ENCODE assay signal across 1 cellular context in the genomic region with DNA sequence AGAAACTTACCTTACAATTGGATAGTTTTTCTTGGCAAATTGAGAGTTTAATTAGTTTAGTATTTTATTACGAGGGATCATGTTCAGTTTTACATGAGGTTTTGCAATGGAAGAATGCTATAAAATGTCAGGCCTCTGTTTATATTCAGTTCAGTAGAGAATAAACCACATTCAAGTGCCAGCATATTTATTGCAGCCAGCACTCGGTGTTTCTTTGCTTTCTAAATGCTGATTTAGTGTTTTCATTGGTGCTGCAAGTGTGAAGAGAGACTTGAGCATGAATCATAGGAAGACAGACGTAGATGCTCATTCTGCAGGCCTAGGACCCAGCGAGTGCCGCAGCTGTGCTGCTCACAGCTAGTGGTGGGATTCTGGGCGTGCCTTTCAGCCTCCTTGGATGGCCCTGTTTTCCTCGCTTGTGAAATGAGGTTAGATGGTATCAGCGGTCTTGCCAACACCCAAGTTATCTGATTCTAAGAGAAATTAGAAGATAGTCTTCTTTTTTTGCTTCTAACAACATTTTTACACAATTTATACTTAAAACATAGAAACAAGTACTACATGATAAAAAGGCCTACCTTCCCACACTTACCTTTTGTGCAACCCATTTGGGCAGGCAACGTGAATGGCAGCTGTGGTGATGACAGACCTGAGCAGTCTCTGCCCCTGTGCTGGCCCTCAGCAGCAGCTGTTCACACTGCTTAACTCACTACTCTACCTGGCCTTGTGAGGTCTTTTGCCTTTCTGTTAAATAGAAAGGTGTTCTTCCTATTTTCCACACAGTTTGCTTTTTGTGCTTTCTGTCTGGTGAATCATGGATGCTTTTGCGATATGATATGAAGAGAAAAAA.
TF ChIP-seq lines count a peak whose summit lies in the region.

No MANE protein-coding gene starts in this region.

TF ChIP-seq in K562, 482 proteins besides CTCF, POLR2A, EP300 and RAD21 (continued from another document):
- TF ChIP-seq, protein P1, sequence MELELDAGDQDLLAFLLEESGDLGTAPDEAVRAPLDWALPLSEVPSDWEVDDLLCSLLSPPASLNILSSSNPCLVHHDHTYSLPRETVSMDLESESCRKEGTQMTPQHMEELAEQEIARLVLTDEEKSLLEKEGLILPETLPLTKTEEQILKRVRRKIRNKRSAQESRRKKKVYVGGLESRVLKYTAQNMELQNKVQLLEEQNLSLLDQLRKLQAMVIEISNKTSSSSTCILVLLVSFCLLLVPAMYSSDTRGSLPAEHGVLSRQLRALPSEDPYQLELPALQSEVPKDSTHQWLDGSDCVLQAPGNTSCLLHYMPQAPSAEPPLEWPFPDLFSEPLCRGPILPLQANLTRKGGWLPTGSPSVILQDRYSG (tag; conservative IDR thresholded peaks at IDR 0.05; ENCODE audit: low read depth) = no peak
- TF ChIP-seq ZNF263 (CRISPR knock-in tag; IDR thresholded peaks at IDR 0.05; ENCODE audit: borderline replicate concordance) (no peak), ZNF3 (CRISPR knock-in tag; IDR thresholded peaks at IDR 0.05) (no peak), ZNF79 (CRISPR knock-in tag; IDR thresholded peaks at IDR 0.05; ENCODE audit: low read depth) (0 out of 2 replicates have a peak, but pooled peaks have one; percentile 26), GTF2E2 (tag; IDR thresholded peaks at IDR 0.05) (0 out of 2 replicates have a peak, but pooled peaks have one; percentile 34), CREBBP (IDR thresholded peaks at IDR 0.05; ENCODE audit: low read depth, low read length) (no peak), ZNF583 (CRISPR knock-in tag; IDR thresholded peaks at IDR 0.05) (0 out of 2 replicates have a peak, but pooled peaks have one; percentile 52), ZNF586 (CRISPR knock-in tag; conservative IDR thresholded peaks at IDR 0.05) (no peak), ARID2 (IDR thresholded peaks at IDR 0.05) (no peak), SAFB2 (IDR thresholded peaks at IDR 0.05; ENCODE audit: borderline replicate concordance, low read depth, low read length, severe bottlenecking) (no peak), ZNF311 (CRISPR knock-in tag; IDR thresholded peaks at IDR 0.05) (0 out of 2 replicates have a peak, but pooled peaks have one; percentile 19), EHMT2 (IDR thresholded peaks at IDR 0.05) (no peak), NFE2L1 (tag; IDR thresholded peaks at IDR 0.05; ENCODE audit: borderline replicate concordance, low read depth) (no peak), HMG20B (CRISPR knock-in tag; IDR thresholded peaks at IDR 0.05) (no peak), RBM39 (optimal IDR thresholded peaks at IDR 0.05; ENCODE audit: low read depth, low read length) (no peak), ESRRB (CRISPR knock-in tag; IDR thresholded peaks at IDR 0.05; ENCODE audit: borderline replicate concordance) (no peak), BACH1 (tag; IDR thresholded peaks at IDR 0.05) (0 out of 2 replicates have a peak, but pooled peaks have one; percentile 9), C11orf30 (IDR thresholded peaks at IDR 0.05; ENCODE audit: low read depth) (peak; percentile 72), ZNF212 (CRISPR knock-in tag; IDR thresholded peaks at IDR 0.05) (no peak), TRIM28 (IDR thresholded peaks at IDR 0.05) (no peak), ZNF175 (CRISPR knock-in tag; IDR thresholded peaks at IDR 0.05; ENCODE audit: low read depth) (peak; percentile 26; the same call in 1 of the 2 replicates), GTF2A2 (tag; IDR thresholded peaks at IDR 0.05) (0 out of 2 replicates have a peak, but pooled peaks have one; percentile 30), ZEB2 (IDR thresholded peaks at IDR 0.05) (no peak), SMARCA5 (IDR thresholded peaks at IDR 0.05) (no peak), ZNF444 (CRISPR knock-in tag; IDR thresholded peaks at IDR 0.05) (no peak), KAT2B (IDR thresholded peaks at IDR 0.05; ENCODE audit: low read depth, low read length) (no peak), SMAD4 (CRISPR knock-in tag; conservative IDR thresholded peaks at IDR 0.05) (peak; percentile 11; the same call in 1 of the 2 replicates), PCBP1 (IDR thresholded peaks at IDR 0.05; ENCODE audit: low read depth, low read length, poor library complexity, severe bottlenecking) (no peak), SNIP1 (IDR thresholded peaks at IDR 0.05; ENCODE audit: low read depth) (no peak), ZC3H4 (CRISPR knock-in tag; IDR thresholded peaks at IDR 0.05; ENCODE audit: borderline replicate concordance) (no peak), CBFA2T3 (IDR thresholded peaks at IDR 0.05) (no peak), MTA2 (IDR thresholded peaks at IDR 0.05; ENCODE audit: low read depth) (no peak), DDX20 (tag; IDR thresholded peaks at IDR 0.05; ENCODE audit: low read depth) (no peak), MAFK (IDR thresholded peaks at IDR 0.05; ENCODE audit: low read length) (peak; percentile 20; the same call in 1 of the 2 replicates), IRF2 (CRISPR knock-in tag; IDR thresholded peaks at IDR 0.05) (no peak), TEAD1 (CRISPR knock-in tag; IDR thresholded peaks at IDR 0.05) (0 out of 4 replicates have a peak, but pooled peaks of 1 of the 2 experiments have one; percentile 4), PML (IDR thresholded peaks at IDR 0.05; ENCODE audit: low read length) (0 out of 2 replicates have a peak, but pooled peaks have one; percentile 25), ZNF316 (IDR thresholded peaks at IDR 0.05) (peak; percentile 75)
- TF ChIP-seq, protein P2, sequence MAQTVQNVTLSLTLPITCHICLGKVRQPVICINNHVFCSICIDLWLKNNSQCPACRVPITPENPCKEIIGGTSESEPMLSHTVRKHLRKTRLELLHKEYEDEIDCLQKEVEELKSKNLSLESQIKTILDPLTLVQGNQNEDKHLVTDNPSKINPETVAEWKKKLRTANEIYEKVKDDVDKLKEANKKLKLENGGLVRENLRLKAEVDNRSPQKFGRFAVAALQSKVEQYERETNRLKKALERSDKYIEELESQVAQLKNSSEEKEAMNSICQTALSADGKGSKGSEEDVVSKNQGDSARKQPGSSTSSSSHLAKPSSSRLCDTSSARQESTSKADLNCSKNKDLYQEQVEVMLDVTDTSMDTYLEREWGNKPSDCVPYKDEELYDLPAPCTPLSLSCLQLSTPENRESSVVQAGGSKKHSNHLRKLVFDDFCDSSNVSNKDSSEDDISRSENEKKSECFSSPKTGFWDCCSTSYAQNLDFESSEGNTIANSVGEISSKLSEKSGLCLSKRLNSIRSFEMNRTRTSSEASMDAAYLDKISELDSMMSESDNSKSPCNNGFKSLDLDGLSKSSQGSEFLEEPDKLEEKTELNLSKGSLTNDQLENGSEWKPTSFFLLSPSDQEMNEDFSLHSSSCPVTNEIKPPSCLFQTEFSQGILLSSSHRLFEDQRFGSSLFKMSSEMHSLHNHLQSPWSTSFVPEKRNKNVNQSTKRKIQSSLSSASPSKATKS (CRISPR knock-in tag; IDR thresholded peaks at IDR 0.05) = no peak
- TF ChIP-seq, protein P3, sequence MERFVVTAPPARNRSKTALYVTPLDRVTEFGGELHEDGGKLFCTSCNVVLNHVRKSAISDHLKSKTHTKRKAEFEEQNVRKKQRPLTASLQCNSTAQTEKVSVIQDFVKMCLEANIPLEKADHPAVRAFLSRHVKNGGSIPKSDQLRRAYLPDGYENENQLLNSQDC (CRISPR knock-in tag; IDR thresholded peaks at IDR 0.05) = no peak
- TF ChIP-seq, protein P4, sequence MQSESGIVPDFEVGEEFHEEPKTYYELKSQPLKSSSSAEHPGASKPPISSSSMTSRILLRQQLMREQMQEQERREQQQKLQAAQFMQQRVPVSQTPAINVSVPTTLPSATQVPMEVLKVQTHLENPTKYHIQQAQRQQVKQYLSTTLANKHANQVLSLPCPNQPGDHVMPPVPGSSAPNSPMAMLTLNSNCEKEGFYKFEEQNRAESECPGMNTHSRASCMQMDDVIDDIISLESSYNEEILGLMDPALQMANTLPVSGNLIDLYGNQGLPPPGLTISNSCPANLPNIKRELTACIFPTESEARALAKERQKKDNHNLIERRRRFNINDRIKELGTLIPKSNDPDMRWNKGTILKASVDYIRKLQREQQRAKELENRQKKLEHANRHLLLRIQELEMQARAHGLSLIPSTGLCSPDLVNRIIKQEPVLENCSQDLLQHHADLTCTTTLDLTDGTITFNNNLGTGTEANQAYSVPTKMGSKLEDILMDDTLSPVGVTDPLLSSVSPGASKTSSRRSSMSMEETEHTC (IDR thresholded peaks at IDR 0.05) = no peak
- TF ChIP-seq, protein P5, sequence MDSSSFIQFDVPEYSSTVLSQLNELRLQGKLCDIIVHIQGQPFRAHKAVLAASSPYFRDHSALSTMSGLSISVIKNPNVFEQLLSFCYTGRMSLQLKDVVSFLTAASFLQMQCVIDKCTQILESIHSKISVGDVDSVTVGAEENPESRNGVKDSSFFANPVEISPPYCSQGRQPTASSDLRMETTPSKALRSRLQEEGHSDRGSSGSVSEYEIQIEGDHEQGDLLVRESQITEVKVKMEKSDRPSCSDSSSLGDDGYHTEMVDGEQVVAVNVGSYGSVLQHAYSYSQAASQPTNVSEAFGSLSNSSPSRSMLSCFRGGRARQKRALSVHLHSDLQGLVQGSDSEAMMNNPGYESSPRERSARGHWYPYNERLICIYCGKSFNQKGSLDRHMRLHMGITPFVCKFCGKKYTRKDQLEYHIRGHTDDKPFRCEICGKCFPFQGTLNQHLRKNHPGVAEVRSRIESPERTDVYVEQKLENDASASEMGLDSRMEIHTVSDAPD (CRISPR knock-in tag; IDR thresholded peaks at IDR 0.05) = no peak
- TF ChIP-seq, protein P6, sequence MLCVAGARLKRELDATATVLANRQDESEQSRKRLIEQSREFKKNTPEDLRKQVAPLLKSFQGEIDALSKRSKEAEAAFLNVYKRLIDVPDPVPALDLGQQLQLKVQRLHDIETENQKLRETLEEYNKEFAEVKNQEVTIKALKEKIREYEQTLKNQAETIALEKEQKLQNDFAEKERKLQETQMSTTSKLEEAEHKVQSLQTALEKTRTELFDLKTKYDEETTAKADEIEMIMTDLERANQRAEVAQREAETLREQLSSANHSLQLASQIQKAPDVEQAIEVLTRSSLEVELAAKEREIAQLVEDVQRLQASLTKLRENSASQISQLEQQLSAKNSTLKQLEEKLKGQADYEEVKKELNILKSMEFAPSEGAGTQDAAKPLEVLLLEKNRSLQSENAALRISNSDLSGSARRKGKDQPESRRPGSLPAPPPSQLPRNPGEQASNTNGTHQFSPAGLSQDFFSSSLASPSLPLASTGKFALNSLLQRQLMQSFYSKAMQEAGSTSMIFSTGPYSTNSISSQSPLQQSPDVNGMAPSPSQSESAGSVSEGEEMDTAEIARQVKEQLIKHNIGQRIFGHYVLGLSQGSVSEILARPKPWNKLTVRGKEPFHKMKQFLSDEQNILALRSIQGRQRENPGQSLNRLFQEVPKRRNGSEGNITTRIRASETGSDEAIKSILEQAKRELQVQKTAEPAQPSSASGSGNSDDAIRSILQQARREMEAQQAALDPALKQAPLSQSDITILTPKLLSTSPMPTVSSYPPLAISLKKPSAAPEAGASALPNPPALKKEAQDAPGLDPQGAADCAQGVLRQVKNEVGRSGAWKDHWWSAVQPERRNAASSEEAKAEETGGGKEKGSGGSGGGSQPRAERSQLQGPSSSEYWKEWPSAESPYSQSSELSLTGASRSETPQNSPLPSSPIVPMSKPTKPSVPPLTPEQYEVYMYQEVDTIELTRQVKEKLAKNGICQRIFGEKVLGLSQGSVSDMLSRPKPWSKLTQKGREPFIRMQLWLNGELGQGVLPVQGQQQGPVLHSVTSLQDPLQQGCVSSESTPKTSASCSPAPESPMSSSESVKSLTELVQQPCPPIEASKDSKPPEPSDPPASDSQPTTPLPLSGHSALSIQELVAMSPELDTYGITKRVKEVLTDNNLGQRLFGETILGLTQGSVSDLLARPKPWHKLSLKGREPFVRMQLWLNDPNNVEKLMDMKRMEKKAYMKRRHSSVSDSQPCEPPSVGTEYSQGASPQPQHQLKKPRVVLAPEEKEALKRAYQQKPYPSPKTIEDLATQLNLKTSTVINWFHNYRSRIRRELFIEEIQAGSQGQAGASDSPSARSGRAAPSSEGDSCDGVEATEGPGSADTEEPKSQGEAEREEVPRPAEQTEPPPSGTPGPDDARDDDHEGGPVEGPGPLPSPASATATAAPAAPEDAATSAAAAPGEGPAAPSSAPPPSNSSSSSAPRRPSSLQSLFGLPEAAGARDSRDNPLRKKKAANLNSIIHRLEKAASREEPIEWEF (CRISPR knock-in tag; IDR thresholded peaks at IDR 0.05) = 0 out of 2 replicates have a peak, but pooled peaks have one; percentile 32
- TF ChIP-seq, protein P7, sequence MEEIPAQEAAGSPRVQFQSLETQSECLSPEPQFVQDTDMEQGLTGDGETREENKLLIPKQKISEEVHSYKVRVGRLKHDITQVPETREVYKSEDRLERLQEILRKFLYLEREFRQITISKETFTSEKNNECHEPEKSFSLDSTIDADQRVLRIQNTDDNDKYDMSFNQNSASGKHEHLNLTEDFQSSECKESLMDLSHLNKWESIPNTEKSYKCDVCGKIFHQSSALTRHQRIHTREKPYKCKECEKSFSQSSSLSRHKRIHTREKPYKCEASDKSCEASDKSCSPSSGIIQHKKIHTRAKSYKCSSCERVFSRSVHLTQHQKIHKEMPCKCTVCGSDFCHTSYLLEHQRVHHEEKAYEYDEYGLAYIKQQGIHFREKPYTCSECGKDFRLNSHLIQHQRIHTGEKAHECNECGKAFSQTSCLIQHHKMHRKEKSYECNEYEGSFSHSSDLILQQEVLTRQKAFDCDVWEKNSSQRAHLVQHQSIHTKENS (CRISPR knock-in tag; IDR thresholded peaks at IDR 0.05) = no peak
- TF ChIP-seq, protein P8, sequence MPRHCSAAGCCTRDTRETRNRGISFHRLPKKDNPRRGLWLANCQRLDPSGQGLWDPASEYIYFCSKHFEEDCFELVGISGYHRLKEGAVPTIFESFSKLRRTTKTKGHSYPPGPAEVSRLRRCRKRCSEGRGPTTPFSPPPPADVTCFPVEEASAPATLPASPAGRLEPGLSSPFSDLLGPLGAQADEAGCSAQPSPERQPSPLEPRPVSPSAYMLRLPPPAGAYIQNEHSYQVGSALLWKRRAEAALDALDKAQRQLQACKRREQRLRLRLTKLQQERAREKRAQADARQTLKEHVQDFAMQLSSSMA (CRISPR knock-in tag; IDR thresholded peaks at IDR 0.05) = no peak
